Comparison of ENCODE assay signal across 1 cellular context in the genomic region with DNA sequence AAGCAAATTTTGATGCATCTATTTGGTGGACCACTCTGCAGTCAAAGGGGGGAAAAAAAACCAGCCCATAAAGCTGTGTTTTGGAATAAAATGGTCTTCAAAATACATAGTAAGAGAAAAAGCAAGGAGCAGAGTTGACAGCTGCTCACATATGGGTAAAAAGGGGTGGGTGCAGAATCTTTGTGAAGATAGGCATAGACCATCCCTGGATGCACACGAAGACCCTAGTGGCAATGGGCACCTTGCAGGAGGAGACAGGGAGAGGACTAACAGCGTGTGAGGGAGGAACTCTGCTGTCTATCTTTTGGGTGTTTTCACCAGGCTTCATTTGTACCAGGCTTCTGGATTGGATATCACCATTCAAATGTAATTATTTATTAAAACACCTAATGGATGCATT.
TF ChIP-seq lines count a peak whose summit lies in the region.

No MANE protein-coding gene starts in this region.

TF ChIP-seq in WTC11, 78 proteins besides CTCF, POLR2A, EP300 and RAD21:
- TF ChIP-seq, protein P1, sequence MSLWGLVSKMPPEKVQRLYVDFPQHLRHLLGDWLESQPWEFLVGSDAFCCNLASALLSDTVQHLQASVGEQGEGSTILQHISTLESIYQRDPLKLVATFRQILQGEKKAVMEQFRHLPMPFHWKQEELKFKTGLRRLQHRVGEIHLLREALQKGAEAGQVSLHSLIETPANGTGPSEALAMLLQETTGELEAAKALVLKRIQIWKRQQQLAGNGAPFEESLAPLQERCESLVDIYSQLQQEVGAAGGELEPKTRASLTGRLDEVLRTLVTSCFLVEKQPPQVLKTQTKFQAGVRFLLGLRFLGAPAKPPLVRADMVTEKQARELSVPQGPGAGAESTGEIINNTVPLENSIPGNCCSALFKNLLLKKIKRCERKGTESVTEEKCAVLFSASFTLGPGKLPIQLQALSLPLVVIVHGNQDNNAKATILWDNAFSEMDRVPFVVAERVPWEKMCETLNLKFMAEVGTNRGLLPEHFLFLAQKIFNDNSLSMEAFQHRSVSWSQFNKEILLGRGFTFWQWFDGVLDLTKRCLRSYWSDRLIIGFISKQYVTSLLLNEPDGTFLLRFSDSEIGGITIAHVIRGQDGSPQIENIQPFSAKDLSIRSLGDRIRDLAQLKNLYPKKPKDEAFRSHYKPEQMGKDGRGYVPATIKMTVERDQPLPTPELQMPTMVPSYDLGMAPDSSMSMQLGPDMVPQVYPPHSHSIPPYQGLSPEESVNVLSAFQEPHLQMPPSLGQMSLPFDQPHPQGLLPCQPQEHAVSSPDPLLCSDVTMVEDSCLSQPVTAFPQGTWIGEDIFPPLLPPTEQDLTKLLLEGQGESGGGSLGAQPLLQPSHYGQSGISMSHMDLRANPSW (CRISPR knock-in tag; conservative IDR thresholded peaks at IDR 0.05; ENCODE audit: low read depth) = no peak
- TF ChIP-seq ZNF263 (CRISPR knock-in tag; IDR thresholded peaks at IDR 0.05; ENCODE audit: low read depth) (no peak), JAZF1 (CRISPR knock-in tag; IDR thresholded peaks at IDR 0.05) (0 out of 2 replicates have a peak, but pooled peaks have one; percentile 13), CREM (CRISPR knock-in tag; IDR thresholded peaks at IDR 0.05) (no peak)
